In the genomic region with DNA sequence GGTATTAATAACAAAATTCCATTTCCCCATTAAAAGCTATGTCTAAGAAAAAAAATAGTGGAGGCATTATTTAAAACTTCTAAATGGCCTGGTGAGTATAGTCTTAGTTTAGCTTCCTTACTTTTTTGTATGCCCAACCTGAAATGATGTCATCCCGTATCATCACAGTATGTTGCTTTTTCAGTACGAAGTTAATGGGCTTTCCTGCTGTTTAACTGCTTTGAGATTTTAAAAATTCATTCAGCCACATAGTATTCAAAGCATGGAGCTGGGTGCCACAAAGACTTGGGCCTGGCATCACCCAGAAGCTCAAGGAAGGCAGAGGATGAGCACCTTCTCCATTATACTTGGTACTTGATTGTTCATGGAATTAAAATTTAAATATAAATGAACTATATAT, we compare ENCODE assay signal across 19 cellular contexts. TPM values are rescaled to one million over a fixed set of nuclear protein-coding genes. Genes with fewer than 3 reads are reported as not detected.
"Had no signal": no experiment of that assay in that cellular context is flagged by ENCODE, and none has a peak within 500 bp of the region (broad histone marks: within the 10 kb centered on the region; RNA-seq: fewer than 3 reads in every experiment).

No MANE protein-coding gene starts in this region.

- ATAC-seq: activated CD8-positive, alpha-beta T cell treated with anti-CD3 and anti-CD28 coated beads, Interleukin-2, amount 10 ng/mL, durations not matched to agents 7 days and 5 days; left lobe of liver; mucosa of descending colon; naive thymus-derived CD4-positive, alpha-beta T cell; pancreas; stimulated activated effector memory CD8-positive, alpha-beta T cell treated with anti-CD3 and anti-CD28 coated beads, Interleukin-12 subunit alpha, Interleukin-12 subunit beta, amount 100 ng/mL, for 72 hours; upper lobe of right lung had no signal

- DNase-seq: activated B cell treated with CpG ODN at 0.5 μM for 24 hours; activated CD4-positive, alpha-beta T cell treated with anti-CD3 and anti-CD28 coated beads, Interleukin-2, amount 10 ng/mL, durations not matched to agents 24 days and 14 days; activated CD8-positive, alpha-beta memory T cell treated with anti-CD3 and anti-CD28 coated beads, Interleukin-2, amount 50 U/mL, for 48 hours; activated CD8-positive, alpha-beta T cell treated with anti-CD3 and anti-CD28 coated beads, Interleukin-2, amount 10 ng/mL, durations not matched to agents 7 days and 5 days; activated naive CD4-positive, alpha-beta T cell; activated naive CD8-positive, alpha-beta T cell treated with anti-CD3 and anti-CD28 coated beads, Interleukin-2, amount 10 ng/mL, durations not matched to agents 7 days and 5 days; aorta; endodermal cell; erythroblast; mucosa of descending colon; naive thymus-derived CD4-positive, alpha-beta T cell; pancreas; upper lobe of right lung had no signal

- H3K4me3 ChIP-seq: mucosa of descending colon, pancreas, thoracic aorta, upper lobe of right lung had no signal

- FAIRE-seq: pancreas, TTC549 had no signal

RNA-seq across cellular contexts. Expression of a gene that starts 7.4 kb away (rescaled TPM):
- total RNA-seq: activated B cell treated with CpG ODN at 0.5 μM for 24 hours; activated CD4-positive, alpha-beta T cell treated with anti-CD3 and anti-CD28 coated beads, Interleukin-2, amount 10 ng/mL, durations not matched to agents 24 days and 14 days; activated CD8-positive, alpha-beta T cell treated with anti-CD3 and anti-CD28 coated beads, Interleukin-2, amount 10 ng/mL, durations not matched to agents 7 days and 5 days; activated naive CD8-positive, alpha-beta T cell treated with anti-CD3 and anti-CD28 coated beads, Interleukin-2, amount 10 ng/mL, durations not matched to agents 7 days and 5 days; activated T-helper 1 cell treated with anti-CD3 and anti-CD28 coated beads, Interleukin-12 subunit alpha, Interleukin-12 subunit beta, Interleukin-2, Interleukin-4 antibody, amounts not matched to agents 30 ng/mL and 10 ng/mL and 1 ng/mL, durations not matched to agents 14 hours and 24 hours and 36 hours; naive thymus-derived CD4-positive, alpha-beta T cell; T-helper 2 cell treated with Interferon-gamma antibody and Interleukin-4, amounts not matched to agents 100 ng/mL and 5 ng/mL, for 36 hours had no signal
